Comparison of ENCODE assay signal across 29 cellular contexts in the genomic region with DNA sequence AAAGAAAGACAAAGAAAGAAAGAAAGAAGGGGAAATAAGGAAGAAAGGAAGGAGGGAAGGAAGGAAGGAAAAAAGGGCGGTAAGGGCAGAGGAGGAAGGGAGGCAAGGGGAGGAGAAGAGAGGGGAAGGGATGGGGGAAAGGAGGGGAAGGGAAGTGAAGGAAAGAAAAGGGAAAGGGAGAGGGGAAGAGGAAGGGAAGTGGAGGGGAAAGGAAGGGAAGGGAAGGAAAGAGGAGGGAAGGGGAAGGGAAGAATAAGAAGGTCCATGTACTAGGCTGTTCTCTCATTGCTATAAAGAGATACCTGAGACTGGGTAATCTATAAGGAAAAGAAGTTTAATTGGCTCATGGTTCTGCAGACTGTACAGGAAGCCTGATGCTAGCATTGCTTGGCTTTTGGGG.
"Had no signal": no experiment of that assay in that cellular context is flagged by ENCODE, and none has a peak within 500 bp of the region (broad histone marks: within the 10 kb centered on the region; RNA-seq: fewer than 3 reads in every experiment).

No MANE protein-coding gene starts in this region.

- H3K36me3 Mint-ChIP-seq: activated naive CD8-positive, alpha-beta T cell; WTC11 had no signal

- H3K4me1 Mint-ChIP-seq: activated CD4-positive, alpha-beta memory T cell treated with anti-CD3 and anti-CD28 coated beads, Interleukin-2, amount 10 ng/mL, durations not matched to agents 7 days and 5 days; activated CD4-positive, alpha-beta T cell treated with anti-CD3 and anti-CD28 coated beads, Interleukin-2, amount 10 ng/mL, durations not matched to agents 7 days and 5 days; WTC11 had no signal

- ATAC-seq: activated T-cell treated with anti-CD3 and anti-CD28 coated beads, Interleukin-2, amount 50 U/mL, for 72 hours; WTC11 had no signal

- H3K9me3 Mint-ChIP-seq: activated CD4-positive, alpha-beta memory T cell treated with anti-CD3 and anti-CD28 coated beads, Interleukin-2, amount 10 ng/mL, durations not matched to agents 7 days and 5 days; activated CD4-positive, alpha-beta T cell treated with anti-CD3 and anti-CD28 coated beads, Interleukin-2, amount 10 ng/mL, durations not matched to agents 7 days and 5 days; activated T-cell treated with anti-CD3 and anti-CD28 coated beads, Interleukin-2, amount 50 U/mL, for 24 hours; activated T-cell treated with anti-CD3 and anti-CD28 coated beads, Interleukin-2, amount 50 U/mL, for 72 hours; endodermal cell; WTC11 had no signal

- H3K9me3 ChIP-seq: colonic mucosa had no signal

- H3K36me3 ChIP-seq: cardiac muscle cell, colonic mucosa had no signal

- H3K27me3 ChIP-seq: cardiac muscle cell, colonic mucosa, dorsolateral prefrontal cortex had no signal

- DNase-seq: activated CD4-positive, alpha-beta memory T cell treated with anti-CD3 and anti-CD28 coated beads, Interleukin-2, amount 10 ng/mL, durations not matched to agents 7 days and 5 days; activated CD4-positive, alpha-beta T cell treated with anti-CD3 and anti-CD28 coated beads for 1 hour; activated CD4-positive, alpha-beta T cell treated with anti-CD3 and anti-CD28 coated beads for 4 hours; activated CD4-positive, alpha-beta T cell treated with anti-CD3 and anti-CD28 coated beads, Interleukin-2, amount 10 ng/mL, durations not matched to agents 7 days and 5 days; activated CD4-positive, alpha-beta T cell treated with anti-CD3 and anti-CD28 coated beads, Interleukin-2, amount 50 U/mL, for 4 hours; activated CD8-positive, alpha-beta memory T cell treated with anti-CD3 and anti-CD28 coated beads, Interleukin-2, amount 50 U/mL, for 48 hours; activated effector memory CD4-positive, alpha-beta T cell treated with Interleukin-2 at 50 U/mL for 16 hours; activated gamma-delta T cell treated with Interleukin-2 at 50 U/mL for 16 hours; activated naive CD4-positive, alpha-beta T cell treated with anti-CD3 and anti-CD28 coated beads, Interleukin-2, amount 50 U/mL, for 16 hours; activated naive CD4-positive, alpha-beta T cell treated with Interleukin-2 at 50 U/mL for 16 hours; activated T-cell treated with anti-CD3 and anti-CD28 coated beads for 4 hours; activated T-cell treated with anti-CD3 and anti-CD28 coated beads, Interleukin-2, amount 50 U/mL, for 24 hours; activated T-cell treated with anti-CD3 and anti-CD28 coated beads, Interleukin-2, amount 50 U/mL, for 72 hours; amniotic stem cell; anterior cingulate cortex; central memory CD4-positive, alpha-beta T cell; cerebellar nuclear complex; colonic mucosa; dorsolateral prefrontal cortex; effector memory CD4-positive, alpha-beta T cell; endodermal cell; foreskin fibroblast; head of caudate nucleus; T-helper 2 cell had no signal

- H3K4me3 Mint-ChIP-seq: activated CD4-positive, alpha-beta memory T cell treated with anti-CD3 and anti-CD28 coated beads, Interleukin-2, amount 10 ng/mL, durations not matched to agents 7 days and 5 days; activated CD4-positive, alpha-beta T cell treated with anti-CD3 and anti-CD28 coated beads, Interleukin-2, amount 10 ng/mL, durations not matched to agents 7 days and 5 days; activated naive CD8-positive, alpha-beta T cell; activated T-cell treated with anti-CD3 and anti-CD28 coated beads, Interleukin-2, amount 50 U/mL, for 24 hours; activated T-cell treated with anti-CD3 and anti-CD28 coated beads, Interleukin-2, amount 50 U/mL, for 72 hours; dendritic cell treated with granulocyte-macrophage colony-stimulating factor and Interleukin-4, amounts not matched to agents 40 ng/mL and 50 ng/mL, for 4 days; endodermal cell; WTC11 had no signal

- H3K4me1 ChIP-seq: colonic mucosa had no signal

- H3K27ac Mint-ChIP-seq: activated CD4-positive, alpha-beta memory T cell treated with anti-CD3 and anti-CD28 coated beads, Interleukin-2, amount 10 ng/mL, durations not matched to agents 7 days and 5 days; activated CD4-positive, alpha-beta T cell treated with anti-CD3 and anti-CD28 coated beads, Interleukin-2, amount 10 ng/mL, durations not matched to agents 7 days and 5 days; activated naive CD8-positive, alpha-beta T cell; activated T-cell treated with anti-CD3 and anti-CD28 coated beads, Interleukin-2, amount 50 U/mL, for 24 hours; activated T-cell treated with anti-CD3 and anti-CD28 coated beads, Interleukin-2, amount 50 U/mL, for 72 hours; dendritic cell treated with granulocyte-macrophage colony-stimulating factor and Interleukin-4, amounts not matched to agents 40 ng/mL and 50 ng/mL, for 4 days; endodermal cell; WTC11 had no signal

- H3K27ac ChIP-seq: cardiac muscle cell, colonic mucosa, dorsolateral prefrontal cortex, VCaP had no signal

- H3K27me3 Mint-ChIP-seq: dendritic cell treated with granulocyte-macrophage colony-stimulating factor and Interleukin-4, amounts not matched to agents 40 ng/mL and 50 ng/mL, for 4 days had no signal

- H3K4me3 ChIP-seq: cardiac muscle cell, colonic mucosa, dorsolateral prefrontal cortex had no signal
